In genomic region chr3:69460034-69460433, GRCh38 we compare ENCODE assay signal across 20 cellular contexts.
"Had no signal": no experiment of that assay in that cellular context is flagged by ENCODE, and none has a peak within 500 bp of the region (broad histone marks: within the 10 kb centered on the region; RNA-seq: fewer than 3 reads in every experiment).

No MANE protein-coding gene starts in this region.

- H3K36me3 Mint-ChIP-seq: activated CD8-positive, alpha-beta memory T cell treated with anti-CD3 and anti-CD28 coated beads, Interleukin-2, amount 10 ng/mL, durations not matched to agents 7 days and 5 days; activated naive CD8-positive, alpha-beta T cell treated with anti-CD3 and anti-CD28 coated beads, Interleukin-2, amount 10 ng/mL, durations not matched to agents 7 days and 5 days; naive B cell; neural progenitor cell; stimulated activated effector memory CD8-positive, alpha-beta T cell treated with anti-CD3 and anti-CD28 coated beads, Interleukin-12 subunit alpha, Interleukin-12 subunit beta, amount 100 ng/mL, for 72 hours had no signal

- H3K4me3 Mint-ChIP-seq: activated CD4-positive, alpha-beta memory T cell treated with anti-CD3 and anti-CD28 coated beads, Interleukin-2, amount 10 ng/mL, durations not matched to agents 7 days and 5 days; activated CD8-positive, alpha-beta memory T cell treated with anti-CD3 and anti-CD28 coated beads, Interleukin-2, amount 10 ng/mL, durations not matched to agents 7 days and 5 days; activated naive CD8-positive, alpha-beta T cell treated with anti-CD3 and anti-CD28 coated beads, Interleukin-2, amount 10 ng/mL, durations not matched to agents 7 days and 5 days; naive B cell; neural progenitor cell; stimulated activated effector memory CD8-positive, alpha-beta T cell treated with anti-CD3 and anti-CD28 coated beads, Interleukin-12 subunit alpha, Interleukin-12 subunit beta, amount 100 ng/mL, for 72 hours had no signal

- H3K4me1 Mint-ChIP-seq: activated CD4-positive, alpha-beta memory T cell treated with anti-CD3 and anti-CD28 coated beads, Interleukin-2, amount 10 ng/mL, durations not matched to agents 7 days and 5 days; activated CD8-positive, alpha-beta memory T cell treated with anti-CD3 and anti-CD28 coated beads, Interleukin-2, amount 10 ng/mL, durations not matched to agents 7 days and 5 days; activated naive CD8-positive, alpha-beta T cell treated with anti-CD3 and anti-CD28 coated beads, Interleukin-2, amount 10 ng/mL, durations not matched to agents 7 days and 5 days; naive B cell; neural progenitor cell; stimulated activated effector memory CD8-positive, alpha-beta T cell treated with anti-CD3 and anti-CD28 coated beads, Interleukin-12 subunit alpha, Interleukin-12 subunit beta, amount 100 ng/mL, for 72 hours had no signal

- H3K27ac Mint-ChIP-seq: activated CD4-positive, alpha-beta memory T cell treated with anti-CD3 and anti-CD28 coated beads, Interleukin-2, amount 10 ng/mL, durations not matched to agents 7 days and 5 days; activated CD8-positive, alpha-beta memory T cell treated with anti-CD3 and anti-CD28 coated beads, Interleukin-2, amount 10 ng/mL, durations not matched to agents 7 days and 5 days; activated naive CD8-positive, alpha-beta T cell treated with anti-CD3 and anti-CD28 coated beads, Interleukin-2, amount 10 ng/mL, durations not matched to agents 7 days and 5 days; naive B cell; neural progenitor cell; stimulated activated effector memory CD8-positive, alpha-beta T cell treated with anti-CD3 and anti-CD28 coated beads, Interleukin-12 subunit alpha, Interleukin-12 subunit beta, amount 100 ng/mL, for 72 hours had no signal

- H3K4me1 ChIP-seq: body of pancreas, esophagus muscularis mucosa, neural progenitor cell, stomach, upper lobe of right lung had no signal

- H3K27me3 ChIP-seq: body of pancreas, esophagus muscularis mucosa, neural progenitor cell, sigmoid colon, stomach, upper lobe of right lung had no signal

- H3K9me3 ChIP-seq: body of pancreas, esophagus muscularis mucosa, mucosa of descending colon, sigmoid colon, stomach, thoracic aorta, upper lobe of right lung had no signal

- H3K27me3 Mint-ChIP-seq: activated naive CD8-positive, alpha-beta T cell treated with anti-CD3 and anti-CD28 coated beads, Interleukin-2, amount 10 ng/mL, durations not matched to agents 7 days and 5 days; naive B cell had no signal

- H3K36me3 ChIP-seq: esophagus muscularis mucosa, neural progenitor cell, sigmoid colon, stomach, thoracic aorta, upper lobe of right lung had no signal

- H3K9ac ChIP-seq: neural progenitor cell had no signal

- H3K4me3 ChIP-seq: body of pancreas, coronary artery, esophagus muscularis mucosa, mucosa of descending colon, neural progenitor cell, sigmoid colon, stomach, thoracic aorta, upper lobe of right lung had no signal

- H3K9me3 Mint-ChIP-seq: activated CD4-positive, alpha-beta memory T cell treated with anti-CD3 and anti-CD28 coated beads, Interleukin-2, amount 10 ng/mL, durations not matched to agents 7 days and 5 days; neural progenitor cell; stimulated activated effector memory CD8-positive, alpha-beta T cell treated with anti-CD3 and anti-CD28 coated beads, Interleukin-12 subunit alpha, Interleukin-12 subunit beta, amount 100 ng/mL, for 72 hours had no signal

- ATAC-seq: activated CD8-positive, alpha-beta memory T cell treated with anti-CD3 and anti-CD28 coated beads, Interleukin-2, amount 10 ng/mL, durations not matched to agents 7 days and 5 days; body of pancreas; left colon; mucosa of descending colon; stimulated activated effector memory CD8-positive, alpha-beta T cell treated with anti-CD3 and anti-CD28 coated beads, Interleukin-12 subunit alpha, Interleukin-12 subunit beta, amount 100 ng/mL, for 72 hours; upper lobe of right lung had no signal

- H3K4me2 ChIP-seq: neural progenitor cell had no signal

- H3K27ac ChIP-seq: body of pancreas, coronary artery, esophagus muscularis mucosa, neural progenitor cell, sigmoid colon, stomach, thoracic aorta, upper lobe of right lung had no signal

- H2AFZ ChIP-seq: neural progenitor cell had no signal

- DNase-seq: activated CD4-positive, alpha-beta memory T cell treated with anti-CD3 and anti-CD28 coated beads, Interleukin-2, amount 10 ng/mL, durations not matched to agents 7 days and 5 days; activated CD4-positive, alpha-beta T cell treated with anti-CD3 and anti-CD28 coated beads for 48 hours; activated CD4-positive, CD25-positive, alpha-beta regulatory T cell; activated CD8-positive, alpha-beta memory T cell treated with anti-CD3 and anti-CD28 coated beads, Interleukin-2, amount 10 ng/mL, durations not matched to agents 7 days and 5 days; activated naive CD8-positive, alpha-beta T cell treated with anti-CD3 and anti-CD28 coated beads, Interleukin-2, amount 10 ng/mL, durations not matched to agents 7 days and 5 days; body of pancreas; left colon; mucosa of descending colon; naive B cell; sigmoid colon; stimulated activated CD4-positive, alpha-beta T cell treated with anti-CD3 and anti-CD28 coated beads, Interleukin-4, amount 100 ng/mL, for 24 hours; stomach; T-helper 1 cell; T-helper 9 cell; upper lobe of right lung had no signal
